23 cellular contexts compared by ENCODE assay signal in the genomic region with DNA sequence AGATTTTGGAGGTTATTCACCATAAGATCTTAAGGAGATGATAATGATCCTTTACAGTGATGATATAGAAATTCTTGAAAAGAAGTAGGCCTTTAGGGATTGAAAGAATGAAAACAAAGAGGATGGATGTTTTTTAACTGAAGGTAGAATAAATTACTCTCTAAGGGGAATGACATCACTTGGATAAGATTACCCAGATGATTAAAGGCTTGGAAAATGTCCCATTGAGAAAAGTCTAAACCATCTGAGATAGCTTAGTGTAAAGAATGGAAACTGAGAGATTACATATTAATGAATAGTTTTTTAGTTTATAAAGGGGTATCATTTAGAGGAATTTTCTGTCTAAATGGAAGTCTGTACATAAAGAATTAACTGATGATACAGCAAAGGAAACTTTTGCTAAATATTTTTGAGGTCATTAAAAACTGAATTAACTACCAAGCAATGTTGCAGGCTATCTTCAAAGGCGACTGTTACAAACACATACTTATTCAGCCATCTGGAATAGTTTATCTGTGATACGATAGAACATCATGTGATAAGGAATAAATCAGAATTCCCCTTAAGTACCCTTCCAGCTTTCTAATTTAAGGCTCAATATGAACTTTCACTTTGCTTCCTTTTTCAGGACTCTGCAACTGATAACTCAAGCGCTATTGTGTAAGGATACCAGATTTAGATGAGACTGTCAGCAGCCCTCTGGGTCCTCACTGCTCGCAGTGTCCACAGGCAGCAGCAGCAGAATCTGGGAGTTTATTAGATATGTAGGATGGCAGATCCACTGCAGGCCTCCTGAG.
A peak's percentile ranks its signal among the peaks of the same experiment; 100 is the strongest.
DNase-seq lines count a peak whose midpoint lies in the region; ATAC-seq, FAIRE-seq and TF ChIP-seq lines count a peak whose summit lies in the region.
"Had no signal": no experiment of that assay in that cellular context is flagged by ENCODE, and none has a peak within 500 bp of the region (broad histone marks: within the 10 kb centered on the region; RNA-seq: fewer than 3 reads in every experiment).

No MANE protein-coding gene starts in this region.

- H3K36me3 ChIP-seq in left ventricle myocardium inferior (no peaks in the 10 kb centered on the region), astrocyte (ENCODE audit: insufficient read depth, low read length) (no peaks in the 10 kb centered on the region)
- H3K36me3 ChIP-seq: esophagus squamous epithelium, MG63, thyroid gland had no signal

- no peaks in the 10 kb centered on the region for H3K36me3 Mint-ChIP-seq in astrocyte (ENCODE audit: low read depth, unreplicated experiment)
- H3K36me3 Mint-ChIP-seq: activated naive CD8-positive, alpha-beta T cell; stimulated activated memory B cell treated with anti-CD40 and anti-IgM and Interleukin-4, amounts not matched to agents 10 μg/mL and 1 μg/mL and 100 μg/mL, for 72 hours had no signal

- no peak overlapping the region for H3K4me3 Mint-ChIP-seq in astrocyte (ENCODE audit: unreplicated experiment)
- H3K4me3 Mint-ChIP-seq: activated CD4-positive, alpha-beta memory T cell treated with anti-CD3 and anti-CD28 coated beads, Interleukin-2, amount 10 ng/mL, durations not matched to agents 7 days and 5 days; activated naive CD8-positive, alpha-beta T cell; neural crest cell; stimulated activated memory B cell treated with anti-CD40 and anti-IgM and Interleukin-4, amounts not matched to agents 10 μg/mL and 1 μg/mL and 100 μg/mL, for 72 hours; T-helper 1 cell treated with Interleukin-12 subunit alpha and Interleukin-12 subunit beta and Interleukin-4 antibody, amounts not matched to agents 30 μg/mL and 1 μg/mL, for 36 hours had no signal

- DNase-seq in left ventricle myocardium superior (no peak), left ventricle myocardium inferior (no peak), astrocyte (ENCODE audit: low read depth) (peak; percentile 74), iris pigment epithelial cell (ENCODE audit: low read depth) (peak; percentile 37)
- DNase-seq in activated CD4-positive, CD25-positive, alpha-beta regulatory T cell (lab: John Stamatoyannopoulos, UW), result no peak
- DNase-seq in stimulated activated naive CD8-positive, alpha-beta T cell treated with anti-CD3 and anti-CD28 coated beads, Interleukin-15, Interleukin-2, amounts not matched to agents 100 U/mL and 50 U/mL, for 24 hours, result no peak
- DNase-seq in stimulated activated CD4-positive, alpha-beta T cell treated with anti-CD3 and anti-CD28 coated beads, Interleukin-4, amount 100 ng/mL, for 1 hour, result no peak
- DNase-seq: activated CD4-positive, alpha-beta memory T cell treated with anti-CD3 and anti-CD28 coated beads, Interleukin-2, amount 10 ng/mL, durations not matched to agents 7 days and 5 days; esophagus squamous epithelium; kidney glomerular epithelial cell; MG63; midbrain; NCI-H1694; SHP77; thyroid gland had no signal

- no peak overlapping the region for H2AFZ ChIP-seq in astrocyte (ENCODE audit: low read depth, low read length)

- no peak overlapping the region for H3K4me2 ChIP-seq in astrocyte (ENCODE audit: low read length)
- H3K4me2 ChIP-seq: A549 had no signal

- H3K9ac ChIP-seq in astrocyte (ENCODE audit: low read length), result no peak overlapping the region

- no peak for TF ChIP-seq CTCF in left ventricle myocardium inferior (IDR thresholded peaks at IDR 0.05; ENCODE audit: borderline replicate concordance)
- TF ChIP-seq CTCF in astrocyte (IDR thresholded peaks at IDR 0.05; ENCODE audit: insufficient read depth, low read depth, low read length), result no peak

- no peak overlapping the region for H3K4me3 ChIP-seq in left ventricle myocardium inferior
- H3K4me3 ChIP-seq in astrocyte (ENCODE audit: insufficient read depth, low read depth, low read length), result no peak overlapping the region
- H3K4me3 ChIP-seq: A549, esophagus squamous epithelium, MG63, thyroid gland had no signal

- no peaks in the 10 kb centered on the region for H3K79me2 ChIP-seq in astrocyte (ENCODE audit: insufficient read depth, low read length)

- H3K9me3 Mint-ChIP-seq in astrocyte (ENCODE audit: unreplicated experiment), result no peaks in the 10 kb centered on the region
- H3K9me3 Mint-ChIP-seq: neural crest cell; stimulated activated memory B cell treated with anti-CD40 and anti-IgM and Interleukin-4, amounts not matched to agents 10 μg/mL and 1 μg/mL and 100 μg/mL, for 72 hours had no signal

- ATAC-seq in left ventricle myocardium superior (peak; percentile 47), HG03469 (IDR thresholded peaks at IDR 0.05; ENCODE audit: unreplicated experiment) (no peak)
- no peak for ATAC-seq in stimulated activated naive CD8-positive, alpha-beta T cell treated with anti-CD3 and anti-CD28 coated beads, Interleukin-15, Interleukin-2, amounts not matched to agents 100 U/mL and 50 U/mL, for 24 hours
- ATAC-seq: A549; stimulated activated memory B cell treated with anti-CD40 and anti-IgM and Interleukin-4, amounts not matched to agents 10 μg/mL and 1 μg/mL and 100 μg/mL, for 72 hours had no signal

- H3K4me1 ChIP-seq in left ventricle myocardium inferior (no peaks in the 10 kb centered on the region), astrocyte (ENCODE audit: insufficient read depth, low read length) (no peaks in the 10 kb centered on the region)
- H3K4me1 ChIP-seq: A549, thyroid gland had no signal

- H3K27ac Mint-ChIP-seq in astrocyte (ENCODE audit: unreplicated experiment), result no peak overlapping the region
- H3K27ac Mint-ChIP-seq: activated CD4-positive, alpha-beta memory T cell treated with anti-CD3 and anti-CD28 coated beads, Interleukin-2, amount 10 ng/mL, durations not matched to agents 7 days and 5 days; activated naive CD8-positive, alpha-beta T cell; stimulated activated memory B cell treated with anti-CD40 and anti-IgM and Interleukin-4, amounts not matched to agents 10 μg/mL and 1 μg/mL and 100 μg/mL, for 72 hours; T-helper 1 cell treated with Interleukin-12 subunit alpha and Interleukin-12 subunit beta and Interleukin-4 antibody, amounts not matched to agents 30 μg/mL and 1 μg/mL, for 36 hours had no signal

- H3K27me3 Mint-ChIP-seq in astrocyte (ENCODE audit: low read depth, unreplicated experiment), result no peaks in the 10 kb centered on the region
- H3K27me3 Mint-ChIP-seq: activated CD4-positive, alpha-beta memory T cell treated with anti-CD3 and anti-CD28 coated beads, Interleukin-2, amount 10 ng/mL, durations not matched to agents 7 days and 5 days; activated naive CD8-positive, alpha-beta T cell had no signal

- intact Hi-C loops in left ventricle myocardium superior (cut with micrococcal nuclease), result no loop called here
- intact Hi-C loops in left ventricle myocardium inferior (cut with micrococcal nuclease), result no loop called here

- H3K27me3 ChIP-seq in left ventricle myocardium inferior (ENCODE audit: low read depth), result no peaks in the 10 kb centered on the region
- no peaks in the 10 kb centered on the region for H3K27me3 ChIP-seq in astrocyte (ENCODE audit: insufficient read depth, low read length)
- H3K27me3 ChIP-seq: esophagus squamous epithelium, MG63, thyroid gland had no signal

- H4K20me1 ChIP-seq in astrocyte (ENCODE audit: insufficient read depth, low read length), result no peaks in the 10 kb centered on the region

- H3K27ac ChIP-seq in left ventricle myocardium inferior (replicated peaks) (no peak overlapping the region), astrocyte (ENCODE audit: low read depth, low read length) (no peak overlapping the region)
- H3K27ac ChIP-seq: A549, esophagus squamous epithelium, thyroid gland, VCaP had no signal

- no peak for FAIRE-seq in astrocyte (lab: Jason Lieb, UNC)
- FAIRE-seq: A549, bronchial epithelial cell had no signal

- peaks cover 3% of the 10 kb centered on the region for H3K4me1 Mint-ChIP-seq in astrocyte (ENCODE audit: low read depth, unreplicated experiment)
- H3K4me1 Mint-ChIP-seq: activated CD4-positive, alpha-beta memory T cell treated with anti-CD3 and anti-CD28 coated beads, Interleukin-2, amount 10 ng/mL, durations not matched to agents 7 days and 5 days had no signal

- H3K9me3 ChIP-seq in left ventricle myocardium inferior (replicated peaks) (no peaks in the 10 kb centered on the region), astrocyte (ENCODE audit: insufficient read depth, low read depth, low read length) (no peaks in the 10 kb centered on the region)
- H3K9me3 ChIP-seq: A549, esophagus squamous epithelium, MG63, thyroid gland had no signal

Comparison
In these comparisons a context has a peak if more than half of its experiments do, and no peak if none do; other contexts are left out.
1. DNase-seq: peak in astrocyte (single experiment) and iris pigment epithelial cell (single experiment); none in left ventricle myocardium superior (single experiment), left ventricle myocardium inferior (single experiment), activated CD4-positive, CD25-positive, alpha-beta regulatory T cell (0 of 4), stimulated activated naive CD8-positive, alpha-beta T cell treated with anti-CD3 and anti-CD28 coated beads, Interleukin-15, Interleukin-2, amounts not matched to agents 100 U/mL and 50 U/mL, for 24 hours (single experiment) and stimulated activated CD4-positive, alpha-beta T cell treated with anti-CD3 and anti-CD28 coated beads, Interleukin-4, amount 100 ng/mL, for 1 hour (single experiment).